Comparison of ENCODE assay signal across 8 cellular contexts in the genomic region with DNA sequence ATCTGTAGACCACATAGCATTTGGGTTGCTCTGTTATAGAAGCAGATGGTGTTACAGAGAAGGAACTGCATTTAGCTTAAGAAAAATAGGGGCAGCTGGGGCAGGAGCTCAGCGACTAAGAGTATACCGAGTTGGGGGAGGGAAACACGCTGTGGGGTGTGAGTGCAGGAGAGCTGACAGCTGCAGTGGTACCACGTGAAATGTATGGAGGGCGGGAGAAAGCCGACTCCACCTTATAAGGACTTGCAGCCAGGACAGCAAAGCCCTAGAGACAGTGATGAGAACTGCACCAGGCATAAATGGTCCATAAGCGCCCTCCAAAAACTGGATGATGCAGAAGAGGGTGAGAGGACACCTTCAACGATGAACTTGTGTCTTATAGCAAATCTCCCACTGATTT.
DNase-seq lines count a peak whose midpoint lies in the region; ATAC-seq lines count a peak whose summit lies in the region.

No MANE protein-coding gene starts in this region.

- peaks cover 40% of the 10 kb centered on the region for H3K4me1 Mint-ChIP-seq in activated CD4-positive, alpha-beta T cell treated with anti-CD3 and anti-CD28 coated beads for 36 hours
- H3K4me1 Mint-ChIP-seq in activated CD4-positive, alpha-beta memory T cell treated with anti-CD3 and anti-CD28 coated beads for 36 hours (ENCODE audit: low read depth), result peaks cover 17% of the 10 kb centered on the region

- ATAC-seq in activated CD4-positive, alpha-beta T cell treated with anti-CD3 and anti-CD28 coated beads for 36 hours, result peak; percentile 96
- peak; percentile 83 for ATAC-seq in HG02571 (IDR thresholded peaks at IDR 0.05; ENCODE audit: unreplicated experiment)

- H3K4me3 ChIP-seq in effector memory CD4-positive, alpha-beta T cell (ENCODE audit: insufficient read depth, low read depth, low read length, poor library complexity, severe bottlenecking), result no peak overlapping the region

- no peaks in the 10 kb centered on the region for H3K36me3 Mint-ChIP-seq in activated CD4-positive, alpha-beta T cell treated with anti-CD3 and anti-CD28 coated beads for 36 hours (ENCODE audit: low read depth)
- no peaks in the 10 kb centered on the region for H3K36me3 Mint-ChIP-seq in activated CD4-positive, alpha-beta memory T cell treated with anti-CD3 and anti-CD28 coated beads for 36 hours

- no peaks in the 10 kb centered on the region for H3K9me3 Mint-ChIP-seq in activated CD4-positive, alpha-beta T cell treated with anti-CD3 and anti-CD28 coated beads for 36 hours (ENCODE audit: low read depth)
- no peaks in the 10 kb centered on the region for H3K9me3 Mint-ChIP-seq in activated CD4-positive, alpha-beta memory T cell treated with anti-CD3 and anti-CD28 coated beads for 36 hours

- no peaks in the 10 kb centered on the region for H3K27me3 Mint-ChIP-seq in activated CD4-positive, alpha-beta T cell treated with anti-CD3 and anti-CD28 coated beads for 36 hours
- no peaks in the 10 kb centered on the region for H3K27me3 Mint-ChIP-seq in activated CD4-positive, alpha-beta memory T cell treated with anti-CD3 and anti-CD28 coated beads for 36 hours

- no peaks in the 10 kb centered on the region for H3K36me3 ChIP-seq in effector memory CD4-positive, alpha-beta T cell (ENCODE audit: control insufficient read depth, insufficient read depth, low read length)

- no peaks in the 10 kb centered on the region for H3K9me3 ChIP-seq in effector memory CD4-positive, alpha-beta T cell (ENCODE audit: control insufficient read depth, low read length)

- DNase-seq in activated CD4-positive, alpha-beta T cell treated with anti-CD3 and anti-CD28 coated beads for 36 hours, result peak; percentile 66
- DNase-seq in activated CD4-positive, alpha-beta T cell treated with anti-CD3 and anti-CD28 coated beads for 4 hours, result no peak
- DNase-seq in NCI-H1417 (lab: John Stamatoyannopoulos, UW) (peak; percentile 75 to 95 (median 90)), iPS-NIHi7 (ENCODE audit: extremely low spot score) (peak; percentile 59), foreskin melanocyte (no peak)
- peak; percentile 48 for DNase-seq in activated CD4-positive, alpha-beta memory T cell treated with anti-CD3 and anti-CD28 coated beads for 36 hours
- DNase-seq in effector memory CD4-positive, alpha-beta T cell, result no peak

- no peak overlapping the region for H3K27ac Mint-ChIP-seq in activated CD4-positive, alpha-beta T cell treated with anti-CD3 and anti-CD28 coated beads for 36 hours
- no peak overlapping the region for H3K27ac Mint-ChIP-seq in activated CD4-positive, alpha-beta memory T cell treated with anti-CD3 and anti-CD28 coated beads for 36 hours

- POLR2A ChIA-PET in activated CD4-positive, alpha-beta T cell treated with anti-CD3 and anti-CD28 coated beads for 36 hours (lab: Charles Lee), result interaction anchor here (0.5 kb wide), 1 partner anchor 279 kb away, joined by 3 read pairs; no protein-coding TSS in a partner anchor
- POLR2A ChIA-PET in activated CD4-positive, alpha-beta memory T cell treated with anti-CD3 and anti-CD28 coated beads for 36 hours (lab: Charles Lee), result interaction anchor here (1.2 kb wide), 1 partner anchor 239 kb away, joined by 3 read pairs; no protein-coding TSS in a partner anchor

- CTCF ChIA-PET in activated CD4-positive, alpha-beta T cell treated with anti-CD3 and anti-CD28 coated beads for 36 hours (lab: Charles Lee), result interaction anchor here (0.7 to 1.5 kb wide), 6 partner anchors 9 to 150 kb away, joined by 3 to 5 read pairs (median 4); no protein-coding TSS in a partner anchor
- CTCF ChIA-PET in activated CD4-positive, alpha-beta memory T cell treated with anti-CD3 and anti-CD28 coated beads for 36 hours (lab: Charles Lee), result no interaction called here

- H3K4me3 Mint-ChIP-seq in activated CD4-positive, alpha-beta T cell treated with anti-CD3 and anti-CD28 coated beads for 36 hours, result no peak overlapping the region
- no peak overlapping the region for H3K4me3 Mint-ChIP-seq in activated CD4-positive, alpha-beta memory T cell treated with anti-CD3 and anti-CD28 coated beads for 36 hours

- H3K27me3 ChIP-seq in effector memory CD4-positive, alpha-beta T cell (replicated peaks; ENCODE audit: control insufficient read depth, insufficient read depth, low read length, poor library complexity, severe bottlenecking), result no peaks in the 10 kb centered on the region

- H3K4me1 ChIP-seq in effector memory CD4-positive, alpha-beta T cell (ENCODE audit: control insufficient read depth, insufficient read depth, low read length, poor library complexity, severe bottlenecking), result no peaks in the 10 kb centered on the region

- no peak overlapping the region for H3K27ac ChIP-seq in effector memory CD4-positive, alpha-beta T cell (ENCODE audit: insufficient read depth, low read length, poor library complexity, severe bottlenecking)

- intact Hi-C loops in activated CD4-positive, alpha-beta T cell treated with anti-CD3 and anti-CD28 coated beads for 36 hours (cut with DNase I, micrococcal nuclease), result no loop called here
- intact Hi-C loops in activated CD4-positive, alpha-beta memory T cell treated with anti-CD3 and anti-CD28 coated beads for 36 hours (cut with micrococcal nuclease), result no loop called here

Comparison
In these comparisons a context has a peak if more than half of its experiments do, and no peak if none do; other contexts are left out.
1. DNase-seq: peak in activated CD4-positive, alpha-beta T cell treated with anti-CD3 and anti-CD28 coated beads for 36 hours (single experiment), NCI-H1417 (3 of 3), activated CD4-positive, alpha-beta memory T cell treated with anti-CD3 and anti-CD28 coated beads for 36 hours (single experiment) and iPS-NIHi7 (single experiment); none in activated CD4-positive, alpha-beta T cell treated with anti-CD3 and anti-CD28 coated beads for 4 hours (0 of 2), effector memory CD4-positive, alpha-beta T cell (0 of 3) and foreskin melanocyte (single experiment).